18 cellular contexts compared by ENCODE assay signal in genomic region chr14:104880584-104881210, GRCh38. TPM values are rescaled to one million over a fixed set of nuclear protein-coding genes. Genes with fewer than 3 reads are reported as not detected.
DNase-seq lines count a peak whose midpoint lies in the region; ATAC-seq, FAIRE-seq and TF ChIP-seq lines count a peak whose summit lies in the region.
"Had no signal": no experiment of that assay in that cellular context is flagged by ENCODE, and none has a peak within 500 bp of the region (broad histone marks: within the 10 kb centered on the region; RNA-seq: fewer than 3 reads in every experiment).

No MANE protein-coding gene starts in this region.

- TF ChIP-seq POLR2A in H1 (IDR thresholded peaks at IDR 0.05; ENCODE audit: control extremely low read depth in 1 of 2, low read depth in 2 of 2, low read length in 2 of 2) (no peak), spleen (IDR thresholded peaks at IDR 0.05) (no peak)

- ATAC-seq in HG03354 (IDR thresholded peaks at IDR 0.05; ENCODE audit: poor library complexity, severe bottlenecking, unreplicated experiment) (no peak), GM18502 (IDR thresholded peaks at IDR 0.05; ENCODE audit: poor library complexity, unreplicated experiment) (no peak)
- ATAC-seq: SK-N-SH treated with all-trans-retinoic acid at 6 μM for 48 hours had no signal

- no peak overlapping the region for H2BK15ac ChIP-seq in H1 (ENCODE audit: low read length)

- no peaks in the 10 kb centered on the region for H3K27me3 ChIP-seq in left ventricle myocardium inferior (ENCODE audit: low read depth)
- H3K27me3 ChIP-seq in right atrium auricular region, result no peaks in the 10 kb centered on the region
- peaks cover 4% of the 10 kb centered on the region for H3K27me3 ChIP-seq in SJCRH30
- H3K27me3 ChIP-seq in H1 (replicated peaks in 1 of 4; ENCODE audit: control insufficient read depth in 3 of 4, extremely low read depth in 1 of 4, insufficient read depth in 3 of 4, low read length in 3 of 4), result no peaks in the 10 kb centered on the region
- no peaks in the 10 kb centered on the region for H3K27me3 ChIP-seq in spleen (replicated peaks in 1 of 7)
- H3K27me3 ChIP-seq: Peyer's patch had no signal

- H2BK5ac ChIP-seq in H1 (ENCODE audit: low read depth, low read length), result no peak overlapping the region

- H3K18ac ChIP-seq in H1 (ENCODE audit: extremely low read depth, low read length), result no peak overlapping the region

- no peak overlapping the region for H2BK120ac ChIP-seq in H1 (replicated peaks; ENCODE audit: low read depth, low read length)

- H3K4me3 ChIP-seq in left ventricle myocardium inferior, result no peak overlapping the region
- no peak overlapping the region for H3K4me3 ChIP-seq in right atrium auricular region
- no peak overlapping the region for H3K4me3 ChIP-seq in SJCRH30
- H3K4me3 ChIP-seq in H1 (ENCODE audit: extremely low read depth in 1 of 4, insufficient read depth in 2 of 4, low read depth in 3 of 4, low read length in 4 of 4), result no peak overlapping the region
- H3K4me3 ChIP-seq in spleen, result no peak overlapping the region
- H3K4me3 ChIP-seq: Peyer's patch had no signal

- H3K79me2 ChIP-seq in H1 (ENCODE audit: control insufficient read depth in 1 of 2, insufficient read depth in 2 of 2, low read length in 2 of 2), result no peaks in the 10 kb centered on the region; a peak in 1 of 4 replicates

- DNase-seq in left ventricle myocardium inferior, result peak; percentile 5
- no peak for DNase-seq in right atrium auricular region (ENCODE audit: low spot score)
- no peak for DNase-seq in SJCRH30
- no peak for DNase-seq in H1 (ENCODE audit: low read depth in 1 of 2, low spot score in 2 of 2)
- DNase-seq in spleen, result peak; percentile 53
- DNase-seq in OCI-M1 (lab: John Stamatoyannopoulos, UW), result no peak
- DNase-seq: ACHN, GOT3, MV-4-11, NCI-H1417 treated with DMSO at 0.1 percent for 48 hours, NCI-H187 treated with DMSO at 0.1 percent for 48 hours, NCI-H526, Peyer's patch had no signal

- H3K9me3 ChIP-seq in left ventricle myocardium inferior (replicated peaks) (no peaks in the 10 kb centered on the region), right atrium auricular region (no peaks in the 10 kb centered on the region), SJCRH30 (replicated peaks) (no peaks in the 10 kb centered on the region), H1 (ENCODE audit: insufficient read depth in 2 of 2, low read depth in 1 of 2, low read length in 1 of 2) (no peaks in the 10 kb centered on the region), spleen (no peaks in the 10 kb centered on the region)
- H3K9me3 ChIP-seq: Peyer's patch had no signal

- H4K8ac ChIP-seq in H1 (ENCODE audit: extremely low read depth, insufficient read depth, low read length), result peak overlapping the region; percentile 25; the same call in 1 of the 2 replicates

- no peak overlapping the region for H2AFZ ChIP-seq in H1 (ENCODE audit: low read length)

- H3K23ac ChIP-seq in H1 (ENCODE audit: insufficient read length), result no peak overlapping the region

- H4K5ac ChIP-seq in H1 (ENCODE audit: insufficient read length, low read depth, low read length), result no peak overlapping the region

- H3K27ac ChIP-seq in left ventricle myocardium inferior (replicated peaks) (no peak overlapping the region), right atrium auricular region (no peak overlapping the region), SJCRH30 (peak overlapping the region; percentile 53), H1 (ENCODE audit: low read depth, low read length) (no peak overlapping the region), spleen (no peak overlapping the region)
- H3K27ac ChIP-seq: C4-2B, KMS-11, Peyer's patch had no signal

- H3K4me1 ChIP-seq in left ventricle myocardium inferior, result peaks cover 16% of the 10 kb centered on the region
- H3K4me1 ChIP-seq in right atrium auricular region, result no peaks in the 10 kb centered on the region
- peaks cover 35% of the 10 kb centered on the region for H3K4me1 ChIP-seq in SJCRH30
- H3K4me1 ChIP-seq in H1 (replicated peaks in 1 of 4; ENCODE audit: control insufficient read depth in 3 of 4, insufficient read depth in 4 of 4, low read length in 3 of 4), result peaks cover 0 to 18% (median 3%) of the 10 kb centered on the region in 4 experiments; a peak in 3 of 7 replicates
- H3K4me1 ChIP-seq in spleen, result no peaks in the 10 kb centered on the region
- H3K4me1 ChIP-seq: Peyer's patch had no signal

- H3K56ac ChIP-seq in H1 (replicated peaks; ENCODE audit: insufficient read length, low read depth, low read length), result no peak overlapping the region

- POLR2A ChIA-PET in H1 (lab: Charles Lee; ENCODE audit: partially characterized antibody), result no interaction called here

- H3K23me2 ChIP-seq in H1 (ENCODE audit: low read depth, low read length), result no peaks in the 10 kb centered on the region; the same call in 1 of the 2 replicates

- 70% methylated on average over 7 of the region's 7 CpGs; no CpG with 5 or more reads in 1 of the 2 experiments for WGBS in H1 (ENCODE audit: extremely low coverage in 1 of 2, insufficient coverage in 1 of 2, insufficient read length in 1 of 2, insufficient replicate concordance in 2 of 2, low coverage in 1 of 2, low lambda C conversion rate in 2 of 2, missing lambda C conversion rate in 1 of 2), 2 experiments
- WGBS in spleen, 5 donors, result 70 to 85% (median 81%) methylated on average over 7 of the region's 7 CpGs

- H3K36me3 ChIP-seq in left ventricle myocardium inferior (peaks cover 40% of the 10 kb centered on the region), right atrium auricular region (peaks cover 20% of the 10 kb centered on the region), SJCRH30 (no peaks in the 10 kb centered on the region), H1 (ENCODE audit: control insufficient read depth in 2 of 4, insufficient read depth in 4 of 4, low read length in 3 of 4) (peaks cover 0 to 21% (median 4%) of the 10 kb centered on the region in 4 experiments; a peak in 4 of 8 replicates), spleen (peaks cover 0 to 49% (median 0%) of the 10 kb centered on the region in 6 donors)

- TF ChIP-seq RAD21 in H1 (IDR thresholded peaks at IDR 0.05 in 1 of 2, conservative IDR thresholded peaks at IDR 0.05 in 1 of 2; ENCODE audit: low read depth in 2 of 2, low read length in 2 of 2), result no peak

- intact Hi-C loops in left ventricle myocardium inferior (cut with micrococcal nuclease), result no loop called here
- intact Hi-C loops in spleen (cut with DNase I; ENCODE audit: low total_unique reads), result no loop called here

- H3K14ac ChIP-seq in H1 (ENCODE audit: insufficient read length), result no peak overlapping the region

- FAIRE-seq in H1 (lab: Jason Lieb, UNC), result no peak

- no peak overlapping the region for H3K9ac ChIP-seq in H1 (replicated peaks in 1 of 4; ENCODE audit: extremely low read depth in 1 of 4, low read depth in 3 of 4, low read length in 3 of 4)
- H3K9ac ChIP-seq: KMS-11 had no signal

- TF ChIP-seq EP300 in H1 (IDR thresholded peaks at IDR 0.05; ENCODE audit: borderline replicate concordance in 1 of 2, low read depth in 2 of 2, low read length in 2 of 2), result no peak

- CTCF ChIA-PET in H1 (lab: Charles Lee; ENCODE audit: partially characterized antibody), result interaction anchor here (1.0 to 4.5 kb wide), 4 partner anchors 15 to 112 kb away, joined by 3 to 26 read pairs (median 4); no protein-coding TSS in a partner anchor

- H2AK5ac ChIP-seq in H1 (ENCODE audit: low read depth, low read length), result no peak overlapping the region

- H4K91ac ChIP-seq in H1 (replicated peaks; ENCODE audit: insufficient read length, low read length), result no peak overlapping the region

- peaks cover 3% of the 10 kb centered on the region for H3K79me1 ChIP-seq in H1 (ENCODE audit: low read depth, low read length)

- peaks cover under 1 to 24% of the 10 kb centered on the region in 2 experiments for H4K20me1 ChIP-seq in H1 (replicated peaks in 1 of 2; ENCODE audit: control insufficient read depth in 1 of 2, insufficient read depth in 2 of 2, low read length in 2 of 2)

- H2BK20ac ChIP-seq in H1 (ENCODE audit: low read length), result no peak overlapping the region

- TF ChIP-seq CTCF in left ventricle myocardium inferior (IDR thresholded peaks at IDR 0.05; ENCODE audit: borderline replicate concordance) (no peak), right atrium auricular region (IDR thresholded peaks at IDR 0.05) (no peak), H1 (IDR thresholded peaks at IDR 0.05; ENCODE audit: control extremely low read depth in 1 of 3, insufficient read depth in 1 of 3, low read depth in 1 of 3, low read length in 3 of 3) (no peak), spleen (IDR thresholded peaks at IDR 0.05 in 8 of 11, conservative IDR thresholded peaks at IDR 0.05 in 3 of 11) (no peak)

- H3K4ac ChIP-seq in H1 (replicated peaks; ENCODE audit: insufficient read length, low read depth, low read length), result no peak overlapping the region

- no peak overlapping the region for H3K4me2 ChIP-seq in H1 (ENCODE audit: insufficient read depth in 1 of 2, low read depth in 2 of 2, low read length in 2 of 2)
- H3K4me2 ChIP-seq: KMS-11 had no signal

- no peak overlapping the region for H2BK12ac ChIP-seq in H1 (ENCODE audit: low read depth, low read length)

RNA-seq across cellular contexts. Expression of gene CEP170B, which starts 15.6 kb away (rescaled TPM):
- 11.7 TPM for total RNA-seq in left ventricle myocardium inferior
- 10 to 100 TPM in 1 of 2 donors, 1 to 10 TPM in 1; 7.9 to 15.1 TPM for total RNA-seq in right atrium auricular region
- total RNA-seq in SJCRH30 (2014; rRNA removed; shearing (Covaris generic)), result 0.08 and 0.12 TPM in 2 replicates
- total RNA-seq in H1 (2021; fragmentation: NEBNext Ultra II Directional; extraction: Animal tissue kit (Norgen Biotek cat#: 25700)), result 32.3 and 33.8 TPM in 2 replicates
- 9.1 and 15.2 TPM in 2 replicates for polyA plus RNA-seq in H1 (2011; rRNA removed)
- polyA plus RNA-seq in H1 (2011; cell fraction: cytosol; rRNA removed), result 9.4 TPM
- 34.9 TPM for polyA plus RNA-seq in H1 (2011; cell fraction: nucleus; rRNA removed)
- polyA plus RNA-seq in H1 (2012, experiment 1 of 2), result 14.3 to 23.9 TPM (median 20.7 TPM) in 4 replicates
- 13.0 TPM for polyA plus RNA-seq in H1 (2012, experiment 2 of 2)
- 17.1 TPM for polyA plus RNA-seq in H1 (2013, experiment 1 of 2)
- 16.2 TPM for polyA plus RNA-seq in H1 (2013, experiment 2 of 2)
- polyA minus RNA-seq in H1 (2011; rRNA and poly(A)+ RNA removed), result 4.7 and 5.7 TPM in 2 replicates
- 11.5 TPM for polyA minus RNA-seq in H1 (2011; cell fraction: cytosol; rRNA and poly(A)+ RNA removed)
- polyA minus RNA-seq in H1 (2011; cell fraction: nucleus; rRNA and poly(A)+ RNA removed), result 11.6 TPM
- 10 to 100 TPM in 1 of 7 donors, 1 to 10 TPM in 6; 5.2 to 12.6 (median 5.9) TPM for total RNA-seq in spleen
- 1 to 10 TPM in 1 of 3 donors, under 1 TPM in 2; 0.58 to 3.8 (median 0.72) TPM for polyA plus RNA-seq in spleen

RNA-seq across cellular contexts. Expression of gene PLD4, which starts 44.0 kb away (rescaled TPM):
- total RNA-seq in left ventricle myocardium inferior (0.44 TPM), right atrium auricular region (under 1 TPM in 1 of 2 donors, not detected in 1; 0.08 TPM), spleen (10 to 100 TPM in 6 of 7 donors, 1 to 10 TPM in 1; 5.4 to 30.2 (median 13.9) TPM)
- total RNA-seq in SJCRH30 (2014; rRNA removed; shearing (Covaris generic)), result not detected in 2 replicates
- total RNA-seq in H1 (2021; fragmentation: NEBNext Ultra II Directional; extraction: Animal tissue kit (Norgen Biotek cat#: 25700)), result 0.04 TPM in 1 of 2 replicates, not detected in the other
- polyA plus RNA-seq in H1 (2011; rRNA removed) (0.05 and 0.06 TPM in 2 replicates), spleen (10 to 100 TPM; 25.8 to 31.3 (median 29.8) TPM)
- 0.04 TPM for polyA plus RNA-seq in H1 (2011; cell fraction: cytosol; rRNA removed)
- 0.13 TPM for polyA plus RNA-seq in H1 (2011; cell fraction: nucleus; rRNA removed)
- 0.13 TPM in 1 of 4 replicates, not detected in the others for polyA plus RNA-seq in H1 (2012, experiment 1 of 2)
- not detected for polyA plus RNA-seq in H1 (2012, experiment 2 of 2)
- polyA plus RNA-seq in H1 (2013, experiment 1 of 2), result 0.04 TPM
- polyA plus RNA-seq in H1 (2013, experiment 2 of 2), result 0.02 TPM
- polyA minus RNA-seq in H1 (2011; rRNA and poly(A)+ RNA removed), result 0.06 and 0.10 TPM in 2 replicates
- not detected for polyA minus RNA-seq in H1 (2011; cell fraction: cytosol; rRNA and poly(A)+ RNA removed)
- polyA minus RNA-seq in H1 (2011; cell fraction: nucleus; rRNA and poly(A)+ RNA removed), result 0.20 TPM

Comparison
In these comparisons a context has a peak if more than half of its experiments do, and no peak if none do; other contexts are left out.
1. DNase-seq: peak in left ventricle myocardium inferior (single experiment) and spleen (single experiment); none in right atrium auricular region (single experiment), SJCRH30 (0 of 2), H1 (0 of 2) and OCI-M1 (single experiment).